ENCODE assay signal across 19 cellular contexts in the genomic region with DNA sequence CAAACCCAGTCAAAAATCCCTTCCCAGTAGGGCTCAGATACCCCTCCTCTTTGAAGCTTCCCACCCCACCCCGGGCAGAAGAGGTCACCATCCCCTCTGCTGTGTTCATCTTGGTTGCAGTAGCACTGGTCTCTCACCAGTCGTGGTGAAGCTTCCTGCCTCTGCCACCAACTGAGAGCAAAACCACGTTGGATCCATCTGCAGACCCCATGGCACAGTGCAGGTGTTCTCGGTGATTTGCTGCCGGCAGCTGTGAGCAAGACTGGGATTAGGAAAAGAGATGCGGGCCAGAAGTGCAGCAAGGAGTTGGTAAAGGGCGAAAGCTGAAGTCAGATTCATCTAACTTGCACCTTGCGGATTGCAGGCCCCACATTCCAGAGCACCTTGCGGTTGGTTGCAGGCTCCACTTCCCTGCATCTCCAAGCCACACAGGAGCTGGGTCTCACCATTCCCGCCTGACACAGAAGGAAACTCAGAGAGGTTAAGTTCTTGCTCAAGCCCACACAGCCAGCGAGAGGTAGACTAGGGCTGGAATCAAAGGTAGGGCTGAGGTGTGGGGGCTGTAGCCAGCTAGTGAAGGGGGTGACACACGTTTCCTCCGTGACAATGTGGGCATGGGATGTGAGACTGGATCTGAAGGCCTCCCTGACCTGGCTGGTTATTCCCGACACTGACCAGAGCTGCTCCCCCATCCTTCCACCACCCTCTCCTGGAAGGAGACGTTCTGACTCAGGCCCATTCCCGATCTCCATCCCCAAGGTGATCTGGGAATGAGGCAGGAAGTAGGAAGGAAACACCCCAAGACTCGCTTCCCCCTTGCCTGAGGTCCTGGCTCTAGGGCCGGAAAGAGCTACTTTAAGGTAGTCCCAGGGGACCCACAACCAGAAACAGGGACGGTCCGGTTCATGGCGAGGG. TPM values are rescaled to one million over a fixed set of nuclear protein-coding genes. Genes with fewer than 3 reads are reported as not detected.
A peak's percentile ranks its signal among the peaks of the same experiment; 100 is the strongest.
DNase-seq lines count a peak whose midpoint lies in the region; ATAC-seq and TF ChIP-seq lines count a peak whose summit lies in the region.
"Had no signal": no experiment of that assay in that cellular context is flagged by ENCODE, and none has a peak within 500 bp of the region (broad histone marks: within the 10 kb centered on the region; RNA-seq: fewer than 3 reads in every experiment).

No MANE protein-coding gene starts in this region.

- H3K36me3 ChIP-seq in ES-I3 (ENCODE audit: insufficient read depth, low read length): no peaks in the 10 kb centered on the region
- no peaks in the 10 kb centered on the region for H3K36me3 ChIP-seq in iPS-18a (ENCODE audit: control insufficient read depth, low read depth, low read length)
- H3K36me3 ChIP-seq in sigmoid colon: no peaks in the 10 kb centered on the region
- H3K36me3 ChIP-seq: cardiac muscle cell, thoracic aorta had no signal

- peaks cover 88% of the 10 kb centered on the region for H3K27me3 ChIP-seq in iPS-18a (ENCODE audit: control insufficient read depth, insufficient read depth, low read length)
- peaks cover 7 to 30% (median 16%) of the 10 kb centered on the region in 3 donors for H3K27me3 ChIP-seq in sigmoid colon
- H3K27me3 ChIP-seq: cardiac muscle cell had no signal

- H3K4me3 ChIP-seq in iPS-18a (ENCODE audit: low read length) (peak overlapping the region; percentile 51), sigmoid colon (peak overlapping the region in 1 of 4 donors; percentile 8)
- H3K4me3 ChIP-seq: cardiac muscle cell, hepatocyte, PC-9 had no signal

- H3K27ac ChIP-seq in iPS-18a (ENCODE audit: low read length) (no peak overlapping the region), sigmoid colon (peak overlapping the region in 3 of 4 donors; percentile 12 to 66 (median 31))
- H3K27ac ChIP-seq: cardiac muscle cell, epithelial cell of prostate, hepatocyte, PC-9, thoracic aorta had no signal

- H3K36me3 Mint-ChIP-seq in WTC11: no peaks in the 10 kb centered on the region
- no peaks in the 10 kb centered on the region for H3K36me3 Mint-ChIP-seq in osteocyte (ENCODE audit: unreplicated experiment)
- H3K36me3 Mint-ChIP-seq: activated CD8-positive, alpha-beta memory T cell treated with anti-CD3 and anti-CD28 coated beads, Interleukin-2, amount 10 ng/mL, durations not matched to agents 7 days and 5 days; activated naive CD4-positive, alpha-beta T cell treated with anti-CD3 and anti-CD28 coated beads, Interleukin-2, amount 10 ng/mL, durations not matched to agents 7 days and 5 days had no signal

- H3K9me3 Mint-ChIP-seq in WTC11 (no peaks in the 10 kb centered on the region), osteocyte (ENCODE audit: unreplicated experiment) (no peaks in the 10 kb centered on the region)
- H3K9me3 Mint-ChIP-seq: activated B cell treated with CpG ODN at 0.5 μM for 24 hours; activated naive CD4-positive, alpha-beta T cell treated with anti-CD3 and anti-CD28 coated beads, Interleukin-2, amount 10 ng/mL, durations not matched to agents 7 days and 5 days had no signal

- CTCF ChIA-PET in WTC11 (lab: Charles Lee): interaction anchor here (0.8 to 4.8 kb wide), 20 partner anchors 8 to 261 kb away, joined by 3 to 65 read pairs (median 4); a partner anchor contains a TSS

- WGBS in sigmoid colon, 2 donors: 64 to 72% methylated on average over 21 of the region's 21 CpGs

- H3K9me3 ChIP-seq in ES-I3 (ENCODE audit: control insufficient read depth, insufficient read depth, low read length) (no peaks in the 10 kb centered on the region), iPS-18a (ENCODE audit: control insufficient read depth, low read depth, low read length) (no peaks in the 10 kb centered on the region), sigmoid colon (no peaks in the 10 kb centered on the region)
- H3K9me3 ChIP-seq: thoracic aorta had no signal

- POLR2A ChIA-PET in WTC11 (lab: Charles Lee): interaction anchor here (0.6 to 1.4 kb wide), 6 partner anchors 10 to 1317 kb away, joined by 3 to 7 read pairs (median 3); a partner anchor contains a TSS

- TF ChIP-seq EP300 in sigmoid colon (IDR thresholded peaks at IDR 0.05): no peak

- DNase-seq in WTC11 (ENCODE audit: low spot score) (no peak), sigmoid colon (no peak), NCI-H446 treated with DMSO at 0.1 percent for 48 hours (lab: John Stamatoyannopoulos, UW) (no peak), osteocyte (ENCODE audit: extremely low spot score, unreplicated experiment) (no peak), pons (ENCODE audit: low spot score) (no peak)
- DNase-seq: activated B cell treated with CpG ODN at 0.5 μM for 24 hours; activated CD8-positive, alpha-beta memory T cell treated with anti-CD3 and anti-CD28 coated beads, Interleukin-2, amount 10 ng/mL, durations not matched to agents 7 days and 5 days; activated naive CD4-positive, alpha-beta T cell treated with anti-CD3 and anti-CD28 coated beads, Interleukin-2, amount 10 ng/mL, durations not matched to agents 7 days and 5 days; DMS53; NCI-H1105; PC-9 had no signal

- peak; percentile 5 for ATAC-seq in WTC11
- no peak for ATAC-seq in GM19452 (IDR thresholded peaks at IDR 0.05; ENCODE audit: unreplicated experiment)

- no peak for TF ChIP-seq POLR2A in sigmoid colon (IDR thresholded peaks at IDR 0.05)

- H3K27me3 Mint-ChIP-seq in WTC11 (ENCODE audit: low read depth): peaks cover 97% of the 10 kb centered on the region
- peaks cover 40% of the 10 kb centered on the region for H3K27me3 Mint-ChIP-seq in osteocyte (ENCODE audit: unreplicated experiment)

- no peak overlapping the region for H3K27ac Mint-ChIP-seq in WTC11
- H3K27ac Mint-ChIP-seq in osteocyte (ENCODE audit: unreplicated experiment): no peak overlapping the region
- H3K27ac Mint-ChIP-seq: activated B cell treated with CpG ODN at 0.5 μM for 24 hours; activated CD8-positive, alpha-beta memory T cell treated with anti-CD3 and anti-CD28 coated beads, Interleukin-2, amount 10 ng/mL, durations not matched to agents 7 days and 5 days; activated naive CD4-positive, alpha-beta T cell treated with anti-CD3 and anti-CD28 coated beads, Interleukin-2, amount 10 ng/mL, durations not matched to agents 7 days and 5 days had no signal

- TF ChIP-seq CTCF in WTC11 (IDR thresholded peaks at IDR 0.05) (no peak), sigmoid colon (IDR thresholded peaks at IDR 0.05) (no peak), osteocyte (IDR thresholded peaks at IDR 0.05) (no peak)

- H3K9ac ChIP-seq in ES-I3 (ENCODE audit: low read depth, low read length): peak overlapping the region; percentile 39; the same call in 1 of the 2 replicates
- H3K9ac ChIP-seq in iPS-18a (ENCODE audit: low read length): no peak overlapping the region

- intact Hi-C loops in sigmoid colon (cut with DNase I): no loop called here

- H3K4me1 ChIP-seq in ES-I3 (ENCODE audit: insufficient read depth, low read length) (peaks cover 22% of the 10 kb centered on the region), iPS-18a (ENCODE audit: control insufficient read depth, low read depth, low read length) (peaks cover 38% of the 10 kb centered on the region), sigmoid colon (peaks cover 0 to under 1% (median 0%) of the 10 kb centered on the region in 4 donors)

- H3K4me1 Mint-ChIP-seq in WTC11 (peaks cover 57% of the 10 kb centered on the region), osteocyte (ENCODE audit: unreplicated experiment) (peaks cover 10% of the 10 kb centered on the region)
- H3K4me1 Mint-ChIP-seq: activated B cell treated with CpG ODN at 0.5 μM for 24 hours had no signal

- peak overlapping the region; percentile 61 for H3K4me3 Mint-ChIP-seq in WTC11
- no peak overlapping the region for H3K4me3 Mint-ChIP-seq in osteocyte (ENCODE audit: unreplicated experiment)
- H3K4me3 Mint-ChIP-seq: activated B cell treated with CpG ODN at 0.5 μM for 24 hours; activated CD8-positive, alpha-beta memory T cell treated with anti-CD3 and anti-CD28 coated beads, Interleukin-2, amount 10 ng/mL, durations not matched to agents 7 days and 5 days; activated naive CD4-positive, alpha-beta T cell treated with anti-CD3 and anti-CD28 coated beads, Interleukin-2, amount 10 ng/mL, durations not matched to agents 7 days and 5 days had no signal

TF ChIP-seq in WTC11, 78 proteins besides CTCF, POLR2A, EP300 and RAD21 (continues in another document):
- TF ChIP-seq, protein P1, sequence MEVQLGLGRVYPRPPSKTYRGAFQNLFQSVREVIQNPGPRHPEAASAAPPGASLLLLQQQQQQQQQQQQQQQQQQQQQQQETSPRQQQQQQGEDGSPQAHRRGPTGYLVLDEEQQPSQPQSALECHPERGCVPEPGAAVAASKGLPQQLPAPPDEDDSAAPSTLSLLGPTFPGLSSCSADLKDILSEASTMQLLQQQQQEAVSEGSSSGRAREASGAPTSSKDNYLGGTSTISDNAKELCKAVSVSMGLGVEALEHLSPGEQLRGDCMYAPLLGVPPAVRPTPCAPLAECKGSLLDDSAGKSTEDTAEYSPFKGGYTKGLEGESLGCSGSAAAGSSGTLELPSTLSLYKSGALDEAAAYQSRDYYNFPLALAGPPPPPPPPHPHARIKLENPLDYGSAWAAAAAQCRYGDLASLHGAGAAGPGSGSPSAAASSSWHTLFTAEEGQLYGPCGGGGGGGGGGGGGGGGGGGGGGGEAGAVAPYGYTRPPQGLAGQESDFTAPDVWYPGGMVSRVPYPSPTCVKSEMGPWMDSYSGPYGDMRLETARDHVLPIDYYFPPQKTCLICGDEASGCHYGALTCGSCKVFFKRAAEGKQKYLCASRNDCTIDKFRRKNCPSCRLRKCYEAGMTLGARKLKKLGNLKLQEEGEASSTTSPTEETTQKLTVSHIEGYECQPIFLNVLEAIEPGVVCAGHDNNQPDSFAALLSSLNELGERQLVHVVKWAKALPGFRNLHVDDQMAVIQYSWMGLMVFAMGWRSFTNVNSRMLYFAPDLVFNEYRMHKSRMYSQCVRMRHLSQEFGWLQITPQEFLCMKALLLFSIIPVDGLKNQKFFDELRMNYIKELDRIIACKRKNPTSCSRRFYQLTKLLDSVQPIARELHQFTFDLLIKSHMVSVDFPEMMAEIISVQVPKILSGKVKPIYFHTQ (CRISPR knock-in tag; IDR thresholded peaks at IDR 0.05): no peak
- no peak for TF ChIP-seq ESRRA (CRISPR knock-in tag; IDR thresholded peaks at IDR 0.05; ENCODE audit: borderline replicate concordance)

RNA-seq across cellular contexts. Expression of a gene that starts 3.3 kb away (rescaled TPM):
- total RNA-seq in WTC11 (2021) (0.37 to 0.55 TPM (median 0.53 TPM) in 3 replicates), sigmoid colon (1 to 10 TPM; 1.1 to 4.2 (median 2.2) TPM), osteocyte (not detected in 2 replicates)
- 1 to 10 TPM in 1 of 3 donors, under 1 TPM in 1, not detected in 1; 0.60 to 1.1 TPM for polyA plus RNA-seq in sigmoid colon
- total RNA-seq: activated B cell treated with CpG ODN at 0.5 μM for 24 hours; activated CD8-positive, alpha-beta memory T cell treated with anti-CD3 and anti-CD28 coated beads, Interleukin-2, amount 10 ng/mL, durations not matched to agents 7 days and 5 days; PC-9 had no signal

RNA-seq across cellular contexts. Expression of a gene that starts 13.1 kb away (rescaled TPM):
- not detected in 3 replicates for total RNA-seq in WTC11 (2021)
- not detected for total RNA-seq in sigmoid colon
- not detected for polyA plus RNA-seq in sigmoid colon
- total RNA-seq in osteocyte: not detected in 2 replicates
- total RNA-seq: activated B cell treated with CpG ODN at 0.5 μM for 24 hours; activated CD8-positive, alpha-beta memory T cell treated with anti-CD3 and anti-CD28 coated beads, Interleukin-2, amount 10 ng/mL, durations not matched to agents 7 days and 5 days; cardiac muscle cell; hepatocyte; lower leg skin; PC-9; thoracic aorta had no signal
- polyA plus RNA-seq: cardiac muscle cell, hepatocyte had no signal

RNA-seq across cellular contexts. Expression of a gene that starts 14.1 kb away (rescaled TPM):
- total RNA-seq in WTC11 (2021): 39.6 to 49.1 TPM (median 43.3 TPM) in 3 replicates
- total RNA-seq in sigmoid colon: 10 to 100 TPM; 16.3 to 37.2 (median 32.1) TPM
- 100 to 1,000 TPM in 1 of 3 donors, 10 to 100 TPM in 2; 38.4 to 114 (median 61.3) TPM for polyA plus RNA-seq in sigmoid colon
- 26.8 and 28.6 TPM in 2 replicates for total RNA-seq in osteocyte

RNA-seq across cellular contexts. Expression of a gene that starts 16.0 kb away (rescaled TPM):
- total RNA-seq in WTC11 (2021) (not detected in 3 replicates), sigmoid colon (not detected), osteocyte (not detected in 2 replicates)
- polyA plus RNA-seq in sigmoid colon: under 1 TPM in 1 of 3 donors, not detected in 2; 0.13 TPM
- total RNA-seq: activated B cell treated with CpG ODN at 0.5 μM for 24 hours; activated CD8-positive, alpha-beta memory T cell treated with anti-CD3 and anti-CD28 coated beads, Interleukin-2, amount 10 ng/mL, durations not matched to agents 7 days and 5 days; cardiac muscle cell; lower leg skin; PC-9; thoracic aorta had no signal

RNA-seq across cellular contexts. Expression of a gene that starts 21.7 kb away (rescaled TPM):
- 18.0 to 20.5 TPM (median 19.7 TPM) in 3 replicates for total RNA-seq in WTC11 (2021)
- total RNA-seq in sigmoid colon: 1 to 10 TPM in 2 of 4 donors, under 1 TPM in 1, not detected in 1; 0.82 to 4.7 (median 1.8) TPM
- polyA plus RNA-seq in sigmoid colon: 10 to 100 TPM; 13.8 to 29.0 (median 16.0) TPM
- total RNA-seq in osteocyte: 0.89 and 1.1 TPM in 2 replicates
